ENCODE assay signal across 18 cellular contexts in genomic region chr4:76276813-76277212, GRCh38. TPM values are rescaled to one million over a fixed set of nuclear protein-coding genes. Genes with fewer than 3 reads are reported as not detected.
"Had no signal": no experiment of that assay in that cellular context is flagged by ENCODE, and none has a peak within 500 bp of the region (broad histone marks: within the 10 kb centered on the region; RNA-seq: fewer than 3 reads in every experiment).

No MANE protein-coding gene starts in this region.

- H3K27me3 ChIP-seq: body of pancreas, heart right ventricle, left lung, ovary had no signal

- H3K4me3 Mint-ChIP-seq: memory B cell; stimulated activated naive CD8-positive, alpha-beta T cell treated with anti-CD3 and anti-CD28 coated beads, Interleukin-15, amount 100 ng/mL, for 72 hours had no signal

- H3K4me3 ChIP-seq: body of pancreas, heart right ventricle, left lung, ovary, thoracic aorta had no signal

- H3K27ac ChIP-seq: body of pancreas, heart right ventricle, left lung, ovary, thoracic aorta, WERI-Rb-1 had no signal

- ATAC-seq: activated naive CD4-positive, alpha-beta T cell treated with anti-CD3 and anti-CD28 coated beads, Interleukin-2, amount 50 U/mL, for 72 hours; body of pancreas; heart right ventricle; left lung; stimulated activated naive CD8-positive, alpha-beta T cell treated with anti-CD3 and anti-CD28 coated beads, Interleukin-15, amount 100 ng/mL, for 72 hours had no signal

- H3K4me1 Mint-ChIP-seq: memory B cell; stimulated activated naive CD8-positive, alpha-beta T cell treated with anti-CD3 and anti-CD28 coated beads, Interleukin-15, amount 100 ng/mL, for 72 hours had no signal

- H3K27ac Mint-ChIP-seq: activated naive CD4-positive, alpha-beta T cell treated with anti-CD3 and anti-CD28 coated beads, Interleukin-2, amount 50 U/mL, for 72 hours; memory B cell; stimulated activated naive CD8-positive, alpha-beta T cell treated with anti-CD3 and anti-CD28 coated beads, Interleukin-15, amount 100 ng/mL, for 72 hours had no signal

- H3K36me3 ChIP-seq: heart right ventricle, left lung, ovary, thoracic aorta, WERI-Rb-1 had no signal

- H3K36me3 Mint-ChIP-seq: activated naive CD4-positive, alpha-beta T cell treated with anti-CD3 and anti-CD28 coated beads, Interleukin-2, amount 50 U/mL, for 72 hours; memory B cell had no signal

- H3K9me3 Mint-ChIP-seq: activated naive CD4-positive, alpha-beta T cell treated with anti-CD3 and anti-CD28 coated beads, Interleukin-2, amount 50 U/mL, for 72 hours; memory B cell; stimulated activated naive CD8-positive, alpha-beta T cell treated with anti-CD3 and anti-CD28 coated beads, Interleukin-15, amount 100 ng/mL, for 72 hours had no signal

- H3K9me3 ChIP-seq: body of pancreas, heart right ventricle, left lung, ovary, thoracic aorta had no signal

- DNase-seq: activated CD4-positive, alpha-beta T cell treated with anti-CD3 and anti-CD28 coated beads for 4 hours; amniotic stem cell; body of pancreas; central memory CD4-positive, alpha-beta T cell; cortex of kidney; effector CD8-positive, alpha-beta T cell; heart right ventricle; left lung; ovary; stimulated activated CD4-positive, alpha-beta T cell treated with anti-CD3 and anti-CD28 coated beads, Interleukin-4, amount 100 ng/mL, for 1 hour; stimulated activated CD8-positive, alpha-beta memory T cell treated with anti-CD3 and anti-CD28 coated beads, Interleukin-4, amount 100 ng/mL, for 48 hours; stimulated activated naive CD8-positive, alpha-beta T cell treated with anti-CD3 and anti-CD28 coated beads, Interleukin-15, amount 100 ng/mL, for 72 hours; WERI-Rb-1 had no signal

RNA-seq across cellular contexts. Expression of gene FAM47E, which starts 25.3 kb away (rescaled TPM):
- total RNA-seq: activated CD8-positive, alpha-beta memory T cell treated with anti-CD3 and anti-CD28 coated beads for 36 hours; activated naive CD4-positive, alpha-beta T cell treated with anti-CD3 and anti-CD28 coated beads, Interleukin-2, amount 50 U/mL, for 72 hours had no signal

RNA-seq across cellular contexts. Expression of gene STBD1, which starts 29.7 kb away (rescaled TPM):
- polyA plus RNA-seq: neural cell had no signal
